ENCODE assay signal across 8 cellular contexts in genomic region chr12:32535260-32535999, GRCh38.
DNase-seq lines count a peak whose midpoint lies in the region; ATAC-seq and TF ChIP-seq lines count a peak whose summit lies in the region.

No MANE protein-coding gene starts in this region.

- no peak overlapping the region for H3K4me3 ChIP-seq in retinal pigment epithelial cell (ENCODE audit: low read length)

- ATAC-seq in HG02571 (IDR thresholded peaks at IDR 0.05; ENCODE audit: unreplicated experiment) (peak; percentile 48), HG02884 (IDR thresholded peaks at IDR 0.05; ENCODE audit: unreplicated experiment) (no peak)

- peak; percentile 95 for DNase-seq in Ammon's horn (ENCODE audit: low spot score)
- peak; percentile 26 for DNase-seq in NCI-H2227 treated with DMSO at 0.1 percent for 48 hours (lab: John Stamatoyannopoulos, UW)
- DNase-seq in hippocampal formation (lab: John Stamatoyannopoulos, UW): peak; percentile 79 to 86
- DNase-seq in retinal pigment epithelial cell (ENCODE audit: low read depth): peak; percentile 55
- no peak for DNase-seq in stimulated activated naive CD4-positive, alpha-beta T cell treated with Interleukin-2 at 50 U/mL for 16 hours (lab: John Stamatoyannopoulos, UW)

- H3K27ac ChIP-seq in angular gyrus (ENCODE audit: low read depth, low read length): peak overlapping the region; percentile 59

- no peak for TF ChIP-seq CTCF in retinal pigment epithelial cell (conservative IDR thresholded peaks at IDR 0.05; ENCODE audit: low read depth, low read length)
